Comparison of ENCODE assay signal across 8 cellular contexts in genomic region chr10:89887830-89888229, GRCh38.
DNase-seq lines count a peak whose midpoint lies in the region; ATAC-seq and TF ChIP-seq lines count a peak whose summit lies in the region.

No MANE protein-coding gene starts in this region.

- H3K9me3 Mint-ChIP-seq in activated T-helper 1 cell treated with anti-CD3 and anti-CD28 coated beads, Interleukin-12 subunit alpha, Interleukin-12 subunit beta, Interleukin-2, Interleukin-4 antibody, amounts not matched to agents 30 ng/mL and 10 ng/mL and 1 ng/mL, durations not matched to agents 14 hours and 24 hours and 36 hours = no peaks in the 10 kb centered on the region
- no peaks in the 10 kb centered on the region for H3K9me3 Mint-ChIP-seq in activated CD4-positive, alpha-beta T cell treated with anti-CD3 and anti-CD28 coated beads, Interleukin-2, amount 10 ng/mL, durations not matched to agents 24 days and 14 days

- H3K27ac Mint-ChIP-seq in activated T-helper 1 cell treated with anti-CD3 and anti-CD28 coated beads, Interleukin-12 subunit alpha, Interleukin-12 subunit beta, Interleukin-2, Interleukin-4 antibody, amounts not matched to agents 30 ng/mL and 10 ng/mL and 1 ng/mL, durations not matched to agents 14 hours and 24 hours and 36 hours = no peak overlapping the region
- H3K27ac Mint-ChIP-seq in activated CD4-positive, alpha-beta T cell treated with anti-CD3 and anti-CD28 coated beads, Interleukin-2, amount 10 ng/mL, durations not matched to agents 24 days and 14 days = no peak overlapping the region

- TF ChIP-seq CTCF in GM10248 (IDR thresholded peaks at IDR 0.05; ENCODE audit: control extremely low read depth, extremely low read depth, low read depth, missing control alignments) = no peak

- CTCF ChIA-PET in GM10248 (lab: Yijun Ruan, JAX) = interaction anchor here (2.3 kb wide), 1 partner anchor 19 kb away, joined by 8 read pairs; no protein-coding TSS in a partner anchor

- ATAC-seq in GM21526 (IDR thresholded peaks at IDR 0.05; ENCODE audit: low FRiP score, unreplicated experiment) = peak; percentile 62
- ATAC-seq in HG03520 (IDR thresholded peaks at IDR 0.05; ENCODE audit: unreplicated experiment) = peak; percentile 74

- POLR2A ChIA-PET in GM10248 (lab: Yijun Ruan, JAX) = no interaction called here

- H3K4me1 Mint-ChIP-seq in activated T-helper 1 cell treated with anti-CD3 and anti-CD28 coated beads, Interleukin-12 subunit alpha, Interleukin-12 subunit beta, Interleukin-2, Interleukin-4 antibody, amounts not matched to agents 30 ng/mL and 10 ng/mL and 1 ng/mL, durations not matched to agents 14 hours and 24 hours and 36 hours (ENCODE audit: low read depth) = no peaks in the 10 kb centered on the region
- no peaks in the 10 kb centered on the region for H3K4me1 Mint-ChIP-seq in activated CD4-positive, alpha-beta T cell treated with anti-CD3 and anti-CD28 coated beads, Interleukin-2, amount 10 ng/mL, durations not matched to agents 24 days and 14 days

- H3K4me3 Mint-ChIP-seq in activated T-helper 1 cell treated with anti-CD3 and anti-CD28 coated beads, Interleukin-12 subunit alpha, Interleukin-12 subunit beta, Interleukin-2, Interleukin-4 antibody, amounts not matched to agents 30 ng/mL and 10 ng/mL and 1 ng/mL, durations not matched to agents 14 hours and 24 hours and 36 hours = no peak overlapping the region
- no peak overlapping the region for H3K4me3 Mint-ChIP-seq in activated CD4-positive, alpha-beta T cell treated with anti-CD3 and anti-CD28 coated beads, Interleukin-2, amount 10 ng/mL, durations not matched to agents 24 days and 14 days

- peaks cover 12% of the 10 kb centered on the region for H3K27me3 Mint-ChIP-seq in activated T-helper 1 cell treated with anti-CD3 and anti-CD28 coated beads, Interleukin-12 subunit alpha, Interleukin-12 subunit beta, Interleukin-2, Interleukin-4 antibody, amounts not matched to agents 30 ng/mL and 10 ng/mL and 1 ng/mL, durations not matched to agents 14 hours and 24 hours and 36 hours (ENCODE audit: insufficient read depth)
- H3K27me3 Mint-ChIP-seq in activated CD4-positive, alpha-beta T cell treated with anti-CD3 and anti-CD28 coated beads, Interleukin-2, amount 10 ng/mL, durations not matched to agents 24 days and 14 days = peaks cover 14% of the 10 kb centered on the region

- intact Hi-C loops in activated T-helper 1 cell treated with anti-CD3 and anti-CD28 coated beads, Interleukin-12 subunit alpha, Interleukin-12 subunit beta, Interleukin-2, Interleukin-4 antibody, amounts not matched to agents 30 ng/mL and 10 ng/mL and 1 ng/mL, durations not matched to agents 14 hours and 24 hours and 36 hours (cut with micrococcal nuclease) = no loop called here
- intact Hi-C loops in activated CD4-positive, alpha-beta T cell treated with anti-CD3 and anti-CD28 coated beads, Interleukin-2, amount 10 ng/mL, durations not matched to agents 24 days and 14 days (cut with micrococcal nuclease) = no loop called here

- DNase-seq in GM10248 (ENCODE audit: extremely low spot score) (peak; percentile 20), fibroblast of peridontal ligament (ENCODE audit: extremely low read depth) (peak; percentile 81), AG08395 (ENCODE audit: low spot score) (no peak), T-helper 2 cell (no peak)
- no peak for DNase-seq in activated T-helper 1 cell treated with anti-CD3 and anti-CD28 coated beads, Interleukin-12 subunit alpha, Interleukin-12 subunit beta, Interleukin-2, Interleukin-4 antibody, amounts not matched to agents 30 ng/mL and 10 ng/mL and 1 ng/mL, durations not matched to agents 14 hours and 24 hours and 36 hours (ENCODE audit: low spot score)
- DNase-seq in activated CD4-positive, alpha-beta T cell treated with anti-CD3 and anti-CD28 coated beads, Interleukin-2, amount 10 ng/mL, durations not matched to agents 24 days and 14 days = no peak

- no peaks in the 10 kb centered on the region for H3K36me3 Mint-ChIP-seq in activated T-helper 1 cell treated with anti-CD3 and anti-CD28 coated beads, Interleukin-12 subunit alpha, Interleukin-12 subunit beta, Interleukin-2, Interleukin-4 antibody, amounts not matched to agents 30 ng/mL and 10 ng/mL and 1 ng/mL, durations not matched to agents 14 hours and 24 hours and 36 hours (ENCODE audit: low read depth)
- no peaks in the 10 kb centered on the region for H3K36me3 Mint-ChIP-seq in activated CD4-positive, alpha-beta T cell treated with anti-CD3 and anti-CD28 coated beads, Interleukin-2, amount 10 ng/mL, durations not matched to agents 24 days and 14 days (ENCODE audit: low read depth)

Comparison
In these comparisons a context has a peak if more than half of its experiments do, and no peak if none do; other contexts are left out.
1. DNase-seq: peak in GM10248 (single experiment) and fibroblast of peridontal ligament (single experiment); none in activated T-helper 1 cell treated with anti-CD3 and anti-CD28 coated beads, Interleukin-12 subunit alpha, Interleukin-12 subunit beta, Interleukin-2, Interleukin-4 antibody, amounts not matched to agents 30 ng/mL and 10 ng/mL and 1 ng/mL, durations not matched to agents 14 hours and 24 hours and 36 hours (single experiment), AG08395 (single experiment), T-helper 2 cell (0 of 5) and activated CD4-positive, alpha-beta T cell treated with anti-CD3 and anti-CD28 coated beads, Interleukin-2, amount 10 ng/mL, durations not matched to agents 24 days and 14 days (single experiment).